Comparison of ENCODE assay signal across 7 cellular contexts in genomic region chr11:72969894-72970335, GRCh38.
DNase-seq lines count a peak whose midpoint lies in the region; ATAC-seq lines count a peak whose summit lies in the region.

No MANE protein-coding gene starts in this region.

- ATAC-seq in GM18867 (IDR thresholded peaks at IDR 0.05; ENCODE audit: unreplicated experiment) (peak; percentile 83), HG02943 (IDR thresholded peaks at IDR 0.05; ENCODE audit: low read depth, unreplicated experiment) (peak; percentile 54), T-cell (replicated peaks in 1 of 4) (peak; percentile 35 to 81 (median 68)), HG02571 (IDR thresholded peaks at IDR 0.05; ENCODE audit: unreplicated experiment) (no peak)

- H3K4me1 Mint-ChIP-seq in T-cell = peaks cover 23 to 49% (median 32%) of the 10 kb centered on the region in 3 donors

- peak overlapping the region; percentile 79 to 81 for H3K27ac Mint-ChIP-seq in T-cell

- H3K27me3 Mint-ChIP-seq in T-cell = no peaks in the 10 kb centered on the region

- POLR2A ChIA-PET in T-cell (lab: Charles Lee) = no interaction called here

- CTCF ChIA-PET in T-cell (lab: Charles Lee) = no interaction called here

- H3K4me3 Mint-ChIP-seq in T-cell = peak overlapping the region in 1 of 3 donors; percentile 25

- peaks cover 41% of the 10 kb centered on the region for H3K36me3 Mint-ChIP-seq in T-cell

- DNase-seq in T-cell (no peak), myocyte (ENCODE audit: low read depth) (peak; percentile 74), nucleus accumbens (lab: John Stamatoyannopoulos, UW) (no peak), islet precursor cell (no peak)

- no peaks in the 10 kb centered on the region for H3K9me3 Mint-ChIP-seq in T-cell
